ENCODE assay signal across 12 cellular contexts in genomic region chr7:44568771-44569560, GRCh38. TPM values are rescaled to one million over a fixed set of nuclear protein-coding genes. Genes with fewer than 3 reads are reported as not detected.
A peak's percentile ranks its signal among the peaks of the same experiment; 100 is the strongest.
DNase-seq lines count a peak whose midpoint lies in the region; ATAC-seq and TF ChIP-seq lines count a peak whose summit lies in the region.
"Had no signal": no experiment of that assay in that cellular context is flagged by ENCODE, and none has a peak within 500 bp of the region (broad histone marks: within the 10 kb centered on the region; RNA-seq: fewer than 3 reads in every experiment).

No MANE protein-coding gene starts in this region.

- H3K9me1 ChIP-seq in IMR-90 (ENCODE audit: insufficient read depth, low read length), result peaks cover 8% of the 10 kb centered on the region; the same call in 1 of the 2 replicates

- H4K8ac ChIP-seq in IMR-90 (ENCODE audit: low read depth in 2 of 2, low read length in 2 of 2) (no peak overlapping the region), neuronal stem cell (ENCODE audit: low read depth, low read length) (no peak overlapping the region)

- H3K27ac ChIP-seq in IMR-90 (ENCODE audit: insufficient read depth, low read length) (no peak overlapping the region), coronary artery (no peak overlapping the region), neuronal stem cell (replicated peaks; ENCODE audit: low read length) (no peak overlapping the region)

- H3K27me3 Mint-ChIP-seq in activated naive CD4-positive, alpha-beta T cell treated with anti-CD3 and anti-CD28 coated beads, Interleukin-2, amount 50 U/mL, for 24 hours, result no peaks in the 10 kb centered on the region

- H3K4me3 ChIP-seq in IMR-90 (ENCODE audit: insufficient read depth, low read depth, low read length), result no peak overlapping the region
- H3K4me3 ChIP-seq in coronary artery, result no peak overlapping the region
- H3K4me3 ChIP-seq in neuronal stem cell (ENCODE audit: low read length in 2 of 2), result no peak overlapping the region

- H3K18ac ChIP-seq in IMR-90 (ENCODE audit: low read depth, low read length) (no peak overlapping the region), neuronal stem cell (ENCODE audit: low read length) (no peak overlapping the region)

- TF ChIP-seq RAD21 in IMR-90 (IDR thresholded peaks at IDR 0.05; ENCODE audit: low read length), result no peak

- no peaks in the 10 kb centered on the region for H3K9me3 Mint-ChIP-seq in activated naive CD4-positive, alpha-beta T cell treated with anti-CD3 and anti-CD28 coated beads, Interleukin-2, amount 50 U/mL, for 24 hours
- H3K9me3 Mint-ChIP-seq: CD8-positive, alpha-beta memory T cell had no signal

- H2AFZ ChIP-seq in IMR-90 (replicated peaks; ENCODE audit: low read length, poor library complexity), result no peak overlapping the region
- no peak overlapping the region for H2AFZ ChIP-seq in neuronal stem cell (ENCODE audit: low read length)

- H3K36me3 ChIP-seq in IMR-90 (ENCODE audit: control insufficient read depth, insufficient read depth, low read length) (peaks cover 77% of the 10 kb centered on the region), neuronal stem cell (replicated peaks in 1 of 2; ENCODE audit: control insufficient read depth in 2 of 2, insufficient read depth in 2 of 2, low read length in 2 of 2) (peaks cover 74 to 91% of the 10 kb centered on the region in 2 donors)

- intact Hi-C loops in IMR-90 (cut with micrococcal nuclease) (no loop called here), sciatic nerve (cut with DNase I) (loop anchor here (10.0 kb wide), 1 partner anchor 334 kb away; no protein-coding TSS in a partner anchor), Right ventricle myocardium inferior (cut with DNase I) (loop anchor here (5.0 kb wide), 3 partner anchors 77 to 327 kb away; partner anchors contain the start of gene NUDCD3)

- no TSS peak for BruUV-seq in IMR-90 (replicated peaks; lab: Mats Ljungman, UMichigan)

- peaks cover 5% of the 10 kb centered on the region for H3K4me1 ChIP-seq in IMR-90 (ENCODE audit: control insufficient read depth, insufficient read depth, low read length)
- peaks cover 4 to 7% of the 10 kb centered on the region in 2 donors for H3K4me1 ChIP-seq in neuronal stem cell (ENCODE audit: control insufficient read depth in 2 of 2, insufficient read depth in 1 of 2, low read depth in 1 of 2, low read length in 2 of 2)

- H3K4me1 Mint-ChIP-seq in activated naive CD4-positive, alpha-beta T cell treated with anti-CD3 and anti-CD28 coated beads, Interleukin-2, amount 50 U/mL, for 24 hours, result peaks cover 48% of the 10 kb centered on the region

- H3K27ac Mint-ChIP-seq in activated naive CD4-positive, alpha-beta T cell treated with anti-CD3 and anti-CD28 coated beads, Interleukin-2, amount 50 U/mL, for 24 hours, result peak overlapping the region; percentile 59

- ATAC-seq in IMR-90 (ENCODE audit: low read depth), result no peak
- no peak for ATAC-seq in sciatic nerve
- ATAC-seq in Right ventricle myocardium inferior, result no peak

- no peak overlapping the region for H3K4me3 Mint-ChIP-seq in activated naive CD4-positive, alpha-beta T cell treated with anti-CD3 and anti-CD28 coated beads, Interleukin-2, amount 50 U/mL, for 24 hours

- WGBS in IMR-90 (ENCODE audit: extremely low coverage in 2 of 2, insufficient read length in 1 of 2), 2 experiments, result 90% methylated on average over 6 of the region's 17 CpGs; no CpG with 5 or more reads in 1 of the 2 experiments
- no CpG with 5 or more reads among the region's 17 CpGs for WGBS in neuronal stem cell (ENCODE audit: extremely low coverage in 2 of 2, insufficient read length in 2 of 2, insufficient replicate concordance in 1 of 2), 2 donors

- H2BK5ac ChIP-seq in IMR-90 (ENCODE audit: low read depth, low read length, poor library complexity, severe bottlenecking) (no peak overlapping the region), neuronal stem cell (ENCODE audit: low read length) (no peak overlapping the region)

- H3K4me2 ChIP-seq in IMR-90 (ENCODE audit: low read depth, low read length) (no peak overlapping the region), neuronal stem cell (ENCODE audit: insufficient read depth, low read length, poor library complexity, severe bottlenecking) (no peak overlapping the region)

- no peak overlapping the region for H2BK20ac ChIP-seq in IMR-90 (ENCODE audit: low read depth, low read length)

- H2BK120ac ChIP-seq in IMR-90 (ENCODE audit: low read depth, low read length) (no peak overlapping the region), neuronal stem cell (ENCODE audit: low read depth, low read length) (no peak overlapping the region)

- H3K23ac ChIP-seq in IMR-90 (ENCODE audit: low read depth, low read length), result no peak overlapping the region
- H3K23ac ChIP-seq in neuronal stem cell (ENCODE audit: low read depth, low read length, poor library complexity), result no peak overlapping the region

- no peak for TF ChIP-seq CTCF in IMR-90 (conservative IDR thresholded peaks at IDR 0.05; ENCODE audit: low read depth, low read length)
- TF ChIP-seq CTCF in coronary artery (IDR thresholded peaks at IDR 0.05), result no peak

- H3K36me3 Mint-ChIP-seq in activated naive CD4-positive, alpha-beta T cell treated with anti-CD3 and anti-CD28 coated beads, Interleukin-2, amount 50 U/mL, for 24 hours, result peaks cover 21% of the 10 kb centered on the region

- H2AK9ac ChIP-seq in IMR-90 (replicated peaks; ENCODE audit: low read depth, low read length, poor library complexity), result peak overlapping the region; percentile 16

- H3K27me3 ChIP-seq in IMR-90 (ENCODE audit: control insufficient read depth, insufficient read depth, low read length), result no peaks in the 10 kb centered on the region
- no peaks in the 10 kb centered on the region for H3K27me3 ChIP-seq in neuronal stem cell (ENCODE audit: control insufficient read depth in 3 of 3, insufficient read depth in 3 of 3, low read depth in 1 of 3, low read length in 3 of 3)

- DNase-seq in activated naive CD4-positive, alpha-beta T cell (lab: John Stamatoyannopoulos, UW), result no peak
- DNase-seq in IMR-90, result no peak
- DNase-seq in coronary artery (ENCODE audit: low spot score), result peak; percentile 53
- peak; percentile 43 for DNase-seq in sciatic nerve (ENCODE audit: low spot score)
- DNase-seq in anterior cingulate cortex (lab: John Stamatoyannopoulos, UW), result no peak
- DNase-seq in neuronal stem cell (ENCODE audit: low spot score), result no peak
- DNase-seq in Right ventricle myocardium inferior (ENCODE audit: missing footprints), result no peak
- DNase-seq: CD8-positive, alpha-beta memory T cell; KBM-7 had no signal

- H3K56ac ChIP-seq in IMR-90 (ENCODE audit: extremely low read depth, insufficient read depth, low read length), result no peak overlapping the region

- H3K9me3 ChIP-seq in IMR-90 (ENCODE audit: control insufficient read depth, insufficient read depth, low read length) (no peaks in the 10 kb centered on the region), neuronal stem cell (replicated peaks in 1 of 2; ENCODE audit: control insufficient read depth in 2 of 2, insufficient read depth in 1 of 2, low read depth in 1 of 2, low read length in 2 of 2) (no peaks in the 10 kb centered on the region)

- H2BK12ac ChIP-seq in neuronal stem cell (ENCODE audit: low read length), result no peak overlapping the region

- peaks cover 37 to 66% of the 10 kb centered on the region in 2 experiments for H3K79me1 ChIP-seq in IMR-90 (ENCODE audit: low read depth in 1 of 2, low read length in 2 of 2)
- peaks cover 12% of the 10 kb centered on the region for H3K79me1 ChIP-seq in neuronal stem cell (ENCODE audit: low read depth, low read length)

- H4K5ac ChIP-seq in IMR-90 (ENCODE audit: low read depth, low read length), result no peak overlapping the region

- CTCF ChIA-PET in IMR-90 (lab: Yijun Ruan, JAX), result interaction anchor here (0.6 kb wide), 1 partner anchor 220 kb away, joined by 3 read pairs; no protein-coding TSS in a partner anchor

- H2AK5ac ChIP-seq in IMR-90 (ENCODE audit: low read depth, low read length) (no peak overlapping the region), neuronal stem cell (ENCODE audit: low read depth, low read length) (no peak overlapping the region)

- H4K91ac ChIP-seq in IMR-90 (ENCODE audit: insufficient read depth, low read depth, low read length), result no peak overlapping the region
- H4K91ac ChIP-seq in neuronal stem cell (ENCODE audit: low read depth, low read length, poor library complexity), result no peak overlapping the region

- H3K9ac ChIP-seq in IMR-90 (ENCODE audit: low read depth, low read length), result no peak overlapping the region
- H3K9ac ChIP-seq in neuronal stem cell (ENCODE audit: low read depth, low read length, poor library complexity), result no peak overlapping the region

- dilution Hi-C loops in IMR-90 (cut with HindIII; ENCODE audit: low sequenced_read_pairs, unreplicated experiment), result no loop called here

- H3K14ac ChIP-seq in IMR-90 (replicated peaks; ENCODE audit: low read depth, low read length) (no peak overlapping the region), neuronal stem cell (ENCODE audit: low read length) (no peak overlapping the region)

- POLR2A ChIA-PET in IMR-90 (lab: Charles Lee; ENCODE audit: unreplicated experiment), result no interaction called here

- no peak for TF ChIP-seq POLR2A in IMR-90 (IDR thresholded peaks at IDR 0.05; ENCODE audit: low read depth, low read length)

- peaks cover 25% of the 10 kb centered on the region for H4K20me1 ChIP-seq in IMR-90 (ENCODE audit: insufficient read depth, low read length)

- in situ Hi-C loops in IMR-90 (cut with MboI; ENCODE audit: low sequenced_read_pairs), result loop anchor here (10.0 kb wide), 1 partner anchor 324 kb away; no protein-coding TSS in a partner anchor

- H2BK15ac ChIP-seq in IMR-90 (ENCODE audit: low read depth, low read length) (no peak overlapping the region), neuronal stem cell (ENCODE audit: low read length) (no peak overlapping the region)

- H3K4ac ChIP-seq in IMR-90 (ENCODE audit: low read depth, low read length) (no peak overlapping the region), neuronal stem cell (ENCODE audit: low read length) (no peak overlapping the region)

RNA-seq across cellular contexts. Expression of gene DDX56, which starts 4.7 kb away (rescaled TPM):
- 56.9 and 67.7 TPM in 2 replicates for total RNA-seq in IMR-90 (2012; rRNA removed)
- polyA plus RNA-seq in IMR-90 (2012; rRNA removed), result 58.2 and 59.4 TPM in 2 replicates
- polyA plus RNA-seq in IMR-90 (2012; cell fraction: cytosol; rRNA removed), result 30.4 and 32.4 TPM in 2 replicates
- 167 and 209 TPM in 2 replicates for polyA plus RNA-seq in IMR-90 (2012; cell fraction: nucleus; rRNA removed; ENCODE audit: low replicate concordance)
- 58.4 TPM for total RNA-seq in sciatic nerve
- polyA plus RNA-seq in neuronal stem cell (2013, experiment 1 of 2), result 43.0 TPM
- polyA plus RNA-seq in neuronal stem cell (2013, experiment 2 of 2), result 42.3 TPM
- 29.6 TPM for total RNA-seq in Right ventricle myocardium inferior

RNA-seq across cellular contexts. Expression of gene TMED4, which starts 13.1 kb away (rescaled TPM):
- total RNA-seq in IMR-90 (2012; rRNA removed), result 68.0 and 92.7 TPM in 2 replicates
- polyA plus RNA-seq in IMR-90 (2012; rRNA removed), result 57.3 and 58.6 TPM in 2 replicates
- 44.5 and 118 TPM in 2 replicates for polyA plus RNA-seq in IMR-90 (2012; cell fraction: cytosol; rRNA removed)
- 104 and 122 TPM in 2 replicates for polyA plus RNA-seq in IMR-90 (2012; cell fraction: nucleus; rRNA removed; ENCODE audit: low replicate concordance)
- 67.9 TPM for total RNA-seq in sciatic nerve
- 59.8 TPM for polyA plus RNA-seq in neuronal stem cell (2013, experiment 1 of 2)
- 59.6 TPM for polyA plus RNA-seq in neuronal stem cell (2013, experiment 2 of 2)
- 49.7 TPM for total RNA-seq in Right ventricle myocardium inferior

RNA-seq across cellular contexts. Expression of gene NPC1L1, which starts 27.8 kb away (rescaled TPM):
- not detected in 2 replicates for total RNA-seq in IMR-90 (2012; rRNA removed)
- polyA plus RNA-seq in IMR-90 (2012; rRNA removed), result 0.03 and 0.07 TPM in 2 replicates
- 0.08 TPM in 1 of 2 replicates, not detected in the other for polyA plus RNA-seq in IMR-90 (2012; cell fraction: cytosol; rRNA removed)
- 0.09 and 0.10 TPM in 2 replicates for polyA plus RNA-seq in IMR-90 (2012; cell fraction: nucleus; rRNA removed; ENCODE audit: low replicate concordance)
- total RNA-seq in sciatic nerve, result 0.45 TPM
- 0.14 TPM for polyA plus RNA-seq in neuronal stem cell (2013, experiment 1 of 2)
- 0.15 TPM for polyA plus RNA-seq in neuronal stem cell (2013, experiment 2 of 2)
- 0.05 TPM for total RNA-seq in Right ventricle myocardium inferior
- total RNA-seq: A673; CD8-positive, alpha-beta memory T cell; HT1080 had no signal
- polyA plus RNA-seq: CD8-positive, alpha-beta memory T cell had no signal

RNA-seq across cellular contexts. Expression of gene OGDH, which starts 37.5 kb away (rescaled TPM):
- total RNA-seq in IMR-90 (2012; rRNA removed) (52.8 and 56.5 TPM in 2 replicates), sciatic nerve (91.3 TPM), Right ventricle myocardium inferior (679 TPM)
- 47.4 and 47.5 TPM in 2 replicates for polyA plus RNA-seq in IMR-90 (2012; rRNA removed)
- 34.5 and 44.6 TPM in 2 replicates for polyA plus RNA-seq in IMR-90 (2012; cell fraction: cytosol; rRNA removed)
- 38.0 and 54.5 TPM in 2 replicates for polyA plus RNA-seq in IMR-90 (2012; cell fraction: nucleus; rRNA removed; ENCODE audit: low replicate concordance)
- polyA plus RNA-seq in neuronal stem cell (2013, experiment 1 of 2), result 31.6 TPM
- polyA plus RNA-seq in neuronal stem cell (2013, experiment 2 of 2), result 31.1 TPM

Comparison
In these comparisons a context has a peak if more than half of its experiments do, and no peak if none do; other contexts are left out.
1. DNase-seq: peak in coronary artery (single experiment) and sciatic nerve (single experiment); none in activated naive CD4-positive, alpha-beta T cell (0 of 4), IMR-90 (single experiment), anterior cingulate cortex (0 of 58), neuronal stem cell (single experiment) and Right ventricle myocardium inferior (single experiment).